ENCODE assay signal across 16 cellular contexts in genomic region chr4:33482773-33483172, GRCh38.
DNase-seq lines count a peak whose midpoint lies in the region; ATAC-seq and TF ChIP-seq lines count a peak whose summit lies in the region.
"Had no signal": no experiment of that assay in that cellular context is flagged by ENCODE, and none has a peak within 500 bp of the region (broad histone marks: within the 10 kb centered on the region; RNA-seq: fewer than 3 reads in every experiment).

No MANE protein-coding gene starts in this region.

- no peaks in the 10 kb centered on the region for H3K36me3 ChIP-seq in stomach

- DNase-seq in NCI-H345 (lab: John Stamatoyannopoulos, UW) (peak; percentile 2), NCI-H345 treated with DMSO at 0.1 percent for 48 hours (lab: John Stamatoyannopoulos, UW; ENCODE audit: unreplicated experiment) (no peak), NCI-H2081 (lab: John Stamatoyannopoulos, UW) (peak; percentile 64 to 83), SHP77 treated with DMSO at 0.1 percent for 48 hours (lab: John Stamatoyannopoulos, UW) (peak; percentile 25), stomach (peak; percentile 39), cardiac septum (ENCODE audit: low spot score) (no peak)
- no peak for DNase-seq in stimulated activated CD4-positive, alpha-beta T cell treated with anti-CD3 and anti-CD28 coated beads, Interleukin-2, amount 100 ng/mL, for 24 hours
- DNase-seq: Caco-2; HFFc6; MM.1S; NCI-H1436; NK-92 treated with Interleukin-12 subunit alpha and Interleukin-12 subunit beta, amount 100 ng/mL, for 24 hours; SK-N-SH had no signal

- no peak overlapping the region for H3K27ac ChIP-seq in stomach
- H3K27ac ChIP-seq: KMS-11 had no signal

- TF ChIP-seq POLR2A in stomach (IDR thresholded peaks at IDR 0.05), result no peak

- H3K4me1 ChIP-seq in stomach, result peaks cover 0 to 9% (median 0%) of the 10 kb centered on the region in 4 donors
- H3K4me1 ChIP-seq: Caco-2 had no signal

- ATAC-seq in GM19351 (IDR thresholded peaks at IDR 0.05; ENCODE audit: unreplicated experiment), result no peak
- ATAC-seq: HepG2 had no signal

- no peak overlapping the region for H3K4me3 ChIP-seq in stomach

- TF ChIP-seq CTCF in stomach (IDR thresholded peaks at IDR 0.05), result no peak

- intact Hi-C loops in stomach (cut with DNase I; ENCODE audit: low total_unique reads), result no loop called here
- intact Hi-C loops in cardiac septum (cut with DNase I), result no loop called here

- no peaks in the 10 kb centered on the region for H3K27me3 ChIP-seq in stomach

- 19 to 52% (median 29%) methylated on average over 1 of the region's 1 CpG for WGBS in stomach, 5 donors

- no peak for TF ChIP-seq EP300 in stomach (IDR thresholded peaks at IDR 0.05)

- H3K9me3 ChIP-seq in stomach, result no peaks in the 10 kb centered on the region
- H3K9me3 ChIP-seq: Caco-2, SK-N-SH had no signal

Comparison
In these comparisons a context has a peak if more than half of its experiments do, and no peak if none do; other contexts are left out.
1. DNase-seq: peak in NCI-H345 (single experiment), NCI-H2081 (2 of 2), SHP77 treated with DMSO at 0.1 percent for 48 hours (single experiment) and stomach (single experiment); none in NCI-H345 treated with DMSO at 0.1 percent for 48 hours (single experiment), stimulated activated CD4-positive, alpha-beta T cell treated with anti-CD3 and anti-CD28 coated beads, Interleukin-2, amount 100 ng/mL, for 24 hours (0 of 2) and cardiac septum (single experiment).